Comparison of ENCODE assay signal across 1 cellular context in genomic region chr11:69079891-69080290, GRCh38.
TF ChIP-seq lines count a peak whose summit lies in the region.

No MANE protein-coding gene starts in this region.

TF ChIP-seq in HCT116, 20 proteins besides CTCF, POLR2A, EP300 and RAD21 (continued from another document):
- no peak for TF ChIP-seq REST (IDR thresholded peaks at IDR 0.05; ENCODE audit: low read depth)
- no peak for TF ChIP-seq ELF1 (IDR thresholded peaks at IDR 0.05; ENCODE audit: borderline replicate concordance, low read depth)
- no peak for TF ChIP-seq SP1 (IDR thresholded peaks at IDR 0.05; ENCODE audit: low read depth)
- no peak for TF ChIP-seq CBX3 (IDR thresholded peaks at IDR 0.05; ENCODE audit: low read depth)
- TF ChIP-seq POLR2AphosphoS5 (IDR thresholded peaks at IDR 0.05; ENCODE audit: low read depth, low read length), result no peak
- TF ChIP-seq YY1 (IDR thresholded peaks at IDR 0.05; ENCODE audit: extremely low read depth, insufficient replicate concordance, low read depth, low read length), result no peak
TF ChIP-seq in HCT116: peak in this region for 0.
